Comparison of ENCODE assay signal across 30 cellular contexts in genomic region chr12:105674871-105675699, GRCh38.
A peak's percentile ranks its signal among the peaks of the same experiment; 100 is the strongest.
DNase-seq lines count a peak whose midpoint lies in the region; ATAC-seq and TF ChIP-seq lines count a peak whose summit lies in the region.
"Had no signal": no experiment of that assay in that cellular context is flagged by ENCODE, and none has a peak within 500 bp of the region (broad histone marks: within the 10 kb centered on the region; RNA-seq: fewer than 3 reads in every experiment).

No MANE protein-coding gene starts in this region.

- CTCF ChIA-PET in RWPE1 (lab: Yijun Ruan, JAX): interaction anchor here (0.6 kb wide), 1 partner anchor 549 kb away, joined by 3 read pairs; no protein-coding TSS in a partner anchor

- DNase-seq in RWPE1 (ENCODE audit: low spot score) (no peak), esophagus squamous epithelium (lab: John Stamatoyannopoulos, UW) (no peak), mucosa of descending colon (peak in 1 of 3 donors; percentile 14), transverse colon (no peak), breast epithelium (ENCODE audit: low spot score in 2 of 2) (no peak), SIG-M5 (lab: John Stamatoyannopoulos, UW) (no peak)
- DNase-seq in stimulated activated CD4-positive, alpha-beta T cell treated with anti-CD3 and anti-CD28 coated beads, Interleukin-4, amount 100 ng/mL, for 24 hours: no peak
- DNase-seq: ACHN; activated CD4-positive, alpha-beta T cell treated with anti-CD3 and anti-CD28 coated beads, Interleukin-2, amount 50 U/mL, for 4 hours; activated CD8-positive, alpha-beta memory T cell treated with anti-CD3 and anti-CD28 coated beads, Interleukin-2, amount 10 ng/mL, durations not matched to agents 7 days and 5 days; activated gamma-delta T cell; activated naive CD8-positive, alpha-beta T cell treated with anti-CD3 and anti-CD28 coated beads, Interleukin-2, amount 10 ng/mL, durations not matched to agents 7 days and 5 days; activated T-cell treated with anti-CD3 and anti-CD28 coated beads, Interleukin-2, amount 50 U/mL, for 4 hours; BE2C; caudate nucleus; CD8-positive, alpha-beta T cell; left ventricle myocardium superior; MM.1S; naive thymus-derived CD4-positive, alpha-beta T cell; NCI-H1417; NCI-H2029; NCI-H510A treated with DMSO at 0.1 percent for 48 hours; NK-92 treated with Interleukin-12 subunit alpha and Interleukin-12 subunit beta, amount 100 ng/mL, for 24 hours; occipital lobe; psoas muscle; stimulated activated naive CD4-positive, alpha-beta T cell had no signal

- no peak for TF ChIP-seq POLR2A in esophagus squamous epithelium (IDR thresholded peaks at IDR 0.05)
- TF ChIP-seq POLR2A in transverse colon (IDR thresholded peaks at IDR 0.05): no peak
- TF ChIP-seq POLR2A in breast epithelium (IDR thresholded peaks at IDR 0.05): no peak

- in situ Hi-C loops in transverse colon (cut with MboI; ENCODE audit: low pct_ligation_motif_present in 1 of 4, low pct_unique_long_range_greater_than_20kb in 1 of 4, low sequenced_read_pairs in 3 of 4): no loop called here

- intact Hi-C loops in esophagus squamous epithelium (cut with DNase I) (no loop called here), mucosa of descending colon (cut with DNase I, micrococcal nuclease) (no loop called here), transverse colon (cut with DNase I; ENCODE audit: low total_unique reads) (loop anchor here (5.0 kb wide), 1 partner anchor 1348 kb away; no protein-coding TSS in a partner anchor), breast epithelium (cut with DNase I; ENCODE audit: low total_unique reads) (no loop called here)

- H3K27ac ChIP-seq in RWPE1: peak overlapping the region; percentile 28; the same call in 1 of the 2 replicates
- peak overlapping the region in 3 of 4 donors; percentile 15 to 81 (median 76) for H3K27ac ChIP-seq in esophagus squamous epithelium
- peak overlapping the region; percentile 43 to 72 (median 62) for H3K27ac ChIP-seq in transverse colon
- peak overlapping the region in 1 of 2 donors; percentile 10 for H3K27ac ChIP-seq in breast epithelium
- H3K27ac ChIP-seq: HL-60, KMS-11, psoas muscle had no signal

- peak; percentile 10 for ATAC-seq in mucosa of descending colon
- ATAC-seq: activated CD8-positive, alpha-beta memory T cell treated with anti-CD3 and anti-CD28 coated beads, Interleukin-2, amount 10 ng/mL, durations not matched to agents 7 days and 5 days; activated T-cell treated with anti-CD3 and anti-CD28 coated beads, Interleukin-2, amount 50 U/mL, for 4 hours; CD8-positive, alpha-beta T cell; left ventricle myocardium superior; naive thymus-derived CD4-positive, alpha-beta T cell; psoas muscle; SK-N-SH treated with all-trans-retinoic acid at 6 μM for 48 hours had no signal

- no peaks in the 10 kb centered on the region for H3K9me3 ChIP-seq in esophagus squamous epithelium
- no peaks in the 10 kb centered on the region for H3K9me3 ChIP-seq in mucosa of descending colon
- no peaks in the 10 kb centered on the region for H3K9me3 ChIP-seq in transverse colon
- no peaks in the 10 kb centered on the region for H3K9me3 ChIP-seq in breast epithelium
- H3K9me3 ChIP-seq: ascending aorta, BE2C, psoas muscle had no signal

- no peak overlapping the region for H3K4me3 ChIP-seq in esophagus squamous epithelium
- no peak overlapping the region for H3K4me3 ChIP-seq in mucosa of descending colon
- H3K4me3 ChIP-seq in transverse colon: no peak overlapping the region
- no peak overlapping the region for H3K4me3 ChIP-seq in breast epithelium
- H3K4me3 ChIP-seq: ascending aorta, psoas muscle had no signal

- POLR2A ChIA-PET in RWPE1 (lab: Yijun Ruan, JAX; ENCODE audit: low non-redundant PET): no interaction called here

- H3K36me3 ChIP-seq in esophagus squamous epithelium (no peaks in the 10 kb centered on the region), mucosa of descending colon (ENCODE audit: low read depth) (no peaks in the 10 kb centered on the region), transverse colon (no peaks in the 10 kb centered on the region), breast epithelium (no peaks in the 10 kb centered on the region)
- H3K36me3 ChIP-seq: ascending aorta, BE2C had no signal

- no peak for TF ChIP-seq EP300 in transverse colon (IDR thresholded peaks at IDR 0.05; ENCODE audit: low read depth)

- TF ChIP-seq CTCF in RWPE1 (conservative IDR thresholded peaks at IDR 0.05; ENCODE audit: low read depth): no peak
- TF ChIP-seq CTCF in esophagus squamous epithelium (IDR thresholded peaks at IDR 0.05): no peak
- no peak for TF ChIP-seq CTCF in mucosa of descending colon (IDR thresholded peaks at IDR 0.05)
- TF ChIP-seq CTCF in transverse colon (IDR thresholded peaks at IDR 0.05): no peak
- TF ChIP-seq CTCF in breast epithelium (IDR thresholded peaks at IDR 0.05): no peak

- H3K4me1 ChIP-seq in esophagus squamous epithelium (peaks cover 20 to 55% (median 31%) of the 10 kb centered on the region in 3 donors), mucosa of descending colon (ENCODE audit: low read depth) (peaks cover 15% of the 10 kb centered on the region), transverse colon (peaks cover 13 to 45% (median 20%) of the 10 kb centered on the region in 4 donors), breast epithelium (no peaks in the 10 kb centered on the region)

- H3K27me3 ChIP-seq in esophagus squamous epithelium (no peaks in the 10 kb centered on the region), transverse colon (no peaks in the 10 kb centered on the region), breast epithelium (no peaks in the 10 kb centered on the region)
- H3K27me3 ChIP-seq: ascending aorta, BE2C had no signal

- WGBS in esophagus squamous epithelium, 2 donors: 61 to 64% methylated on average over 2 of the region's 2 CpGs
- 46 to 56% methylated on average over 1 to 2 of the region's 2 CpGs for WGBS in transverse colon (ENCODE audit: low coverage in 1 of 2), 2 donors
